15 cellular contexts compared by ENCODE assay signal in the genomic region with DNA sequence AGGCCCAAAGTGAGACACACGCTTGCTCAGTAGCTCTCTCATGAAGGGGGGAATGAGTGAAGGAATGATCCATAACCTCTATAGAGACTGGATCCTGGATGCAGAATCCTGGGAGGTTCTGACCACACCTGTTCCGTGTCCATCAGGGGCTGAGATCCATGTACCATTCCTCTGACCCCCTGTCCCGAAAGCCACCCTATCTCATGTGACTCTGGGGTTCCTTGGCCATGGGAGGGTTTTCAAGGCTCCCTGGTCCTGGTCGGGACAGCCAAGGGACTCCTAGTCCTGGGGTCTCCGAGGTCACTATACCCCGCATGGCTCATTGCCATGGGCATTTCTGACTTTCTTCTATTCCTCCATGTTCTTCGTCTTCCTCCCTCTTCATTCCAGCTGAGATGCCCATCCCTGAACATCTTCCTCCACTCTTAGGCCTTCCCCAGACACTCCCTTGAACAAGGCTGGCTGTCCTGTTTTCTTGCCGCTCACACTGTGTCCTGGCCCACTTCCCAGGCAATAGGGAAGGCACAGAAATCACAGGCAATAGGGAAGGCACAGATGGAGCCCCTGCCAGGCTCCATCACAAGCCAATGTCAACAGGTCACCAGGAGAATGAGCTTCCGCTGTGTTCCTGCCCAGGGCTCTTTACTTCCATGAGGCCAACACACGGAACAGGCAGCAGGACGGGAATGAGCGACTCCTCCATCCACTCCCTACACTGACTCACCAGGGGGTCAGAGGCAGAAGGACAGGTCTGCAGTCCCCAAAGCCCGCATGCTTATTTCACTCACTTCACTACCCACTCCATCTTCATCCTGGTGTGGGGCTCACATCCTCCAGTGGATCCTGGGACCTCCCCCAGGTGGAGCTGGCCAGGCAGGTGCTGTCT. TPM values are rescaled to one million over a fixed set of nuclear protein-coding genes. Genes with fewer than 3 reads are reported as not detected.
"Had no signal": no experiment of that assay in that cellular context is flagged by ENCODE, and none has a peak within 500 bp of the region (broad histone marks: within the 10 kb centered on the region; RNA-seq: fewer than 3 reads in every experiment).

No MANE protein-coding gene starts in this region.

- H3K27ac ChIP-seq: breast epithelium, heart left ventricle, pancreas, right atrium auricular region, SK-N-MC had no signal

- ATAC-seq: heart left ventricle, pancreas had no signal

- H3K4me3 ChIP-seq: breast epithelium, heart left ventricle, pancreas, right atrium auricular region, SK-N-MC had no signal

- DNase-seq: activated CD4-positive, alpha-beta T cell treated with anti-CD3 and anti-CD28 coated beads, Interleukin-2, amount 50 U/mL, for 1 hour; activated naive CD8-positive, alpha-beta T cell treated with anti-CD3 and anti-CD28 coated beads, Interleukin-2, amount 10 ng/mL, durations not matched to agents 7 days and 5 days; activated T-cell treated with anti-CD3 and anti-CD28 coated beads, Interleukin-2, amount 50 U/mL, for 1 hour; aorta; mammary epithelial cell; pancreas; small intestine had no signal

- H3K36me3 ChIP-seq: breast epithelium, heart left ventricle, pancreas, right atrium auricular region had no signal

- H3K9me3 ChIP-seq: breast epithelium, heart left ventricle, pancreas, right atrium auricular region had no signal

- H3K4me1 ChIP-seq: breast epithelium, heart left ventricle, pancreas, right atrium auricular region had no signal

- H3K27me3 ChIP-seq: pancreas had no signal

RNA-seq across cellular contexts. Expression of a gene that starts 3.2 kb away (rescaled TPM):
- total RNA-seq: activated B cell treated with CpG ODN at 0.5 μM for 24 hours; activated naive CD8-positive, alpha-beta T cell treated with anti-CD3 and anti-CD28 coated beads, Interleukin-2, amount 10 ng/mL, durations not matched to agents 7 days and 5 days; frontal cortex; mammary epithelial cell; right atrium auricular region; T-helper 1 cell treated with Interleukin-12 subunit alpha and Interleukin-12 subunit beta and Interleukin-4 antibody, amounts not matched to agents 30 ng/mL and 1 ng/mL, for 36 hours had no signal
- polyA plus RNA-seq: mammary epithelial cell, neural cell had no signal

RNA-seq across cellular contexts. Expression of a gene that starts 23.5 kb away (rescaled TPM):
- total RNA-seq: activated B cell treated with CpG ODN at 0.5 μM for 24 hours; activated naive CD8-positive, alpha-beta T cell treated with anti-CD3 and anti-CD28 coated beads, Interleukin-2, amount 10 ng/mL, durations not matched to agents 7 days and 5 days; frontal cortex; mammary epithelial cell; right atrium auricular region; T-helper 1 cell treated with Interleukin-12 subunit alpha and Interleukin-12 subunit beta and Interleukin-4 antibody, amounts not matched to agents 30 ng/mL and 1 ng/mL, for 36 hours had no signal
- polyA plus RNA-seq: mammary epithelial cell, neural cell had no signal

RNA-seq across cellular contexts. Expression of a gene that starts 43.7 kb away (rescaled TPM):
- total RNA-seq: activated B cell treated with CpG ODN at 0.5 μM for 24 hours; activated naive CD8-positive, alpha-beta T cell treated with anti-CD3 and anti-CD28 coated beads, Interleukin-2, amount 10 ng/mL, durations not matched to agents 7 days and 5 days; frontal cortex; right atrium auricular region; T-helper 1 cell treated with Interleukin-12 subunit alpha and Interleukin-12 subunit beta and Interleukin-4 antibody, amounts not matched to agents 30 ng/mL and 1 ng/mL, for 36 hours had no signal
- polyA plus RNA-seq: neural cell had no signal
